15 cellular contexts compared by ENCODE assay signal in genomic region chr19:15701757-15702589, GRCh38. TPM values are rescaled to one million over a fixed set of nuclear protein-coding genes. Genes with fewer than 3 reads are reported as not detected.
DNase-seq lines count a peak whose midpoint lies in the region; ATAC-seq, FAIRE-seq and TF ChIP-seq lines count a peak whose summit lies in the region.
"Had no signal": no experiment of that assay in that cellular context is flagged by ENCODE, and none has a peak within 500 bp of the region (broad histone marks: within the 10 kb centered on the region; RNA-seq: fewer than 3 reads in every experiment).

No MANE protein-coding gene starts in this region.

- ATAC-seq in mucosa of descending colon (peak; percentile 96), GM18505 (IDR thresholded peaks at IDR 0.05; ENCODE audit: unreplicated experiment) (no peak), GM18870 (IDR thresholded peaks at IDR 0.05; ENCODE audit: unreplicated experiment) (no peak)
- ATAC-seq: activated T-cell treated with anti-CD3 and anti-CD28 coated beads, Interleukin-2, amount 50 U/mL, for 4 hours; GM12878 had no signal

- intact Hi-C loops in mucosa of descending colon (cut with DNase I, micrococcal nuclease) = no loop called here

- CTCF ChIA-PET in RWPE1 (lab: Yijun Ruan, JAX) = interaction anchor here (0.7 kb wide), 1 partner anchor 118 kb away, joined by 3 read pairs; no protein-coding TSS in a partner anchor

- no peak overlapping the region for H3K4me2 ChIP-seq in hepatocyte

- H4K20me1 ChIP-seq in hepatocyte (ENCODE audit: insufficient read depth, poor library complexity, severe bottlenecking) = no peaks in the 10 kb centered on the region

- DNase-seq in COLO668 (lab: John Stamatoyannopoulos, UW; ENCODE audit: unreplicated experiment) (peak; percentile 38), H54 (ENCODE audit: insufficient read length, low spot score) (no peak), RWPE1 (ENCODE audit: low spot score) (no peak), mucosa of descending colon (peak; percentile 53 to 70 (median 56)), hepatocyte (ENCODE audit: low spot score) (no peak)
- DNase-seq: activated T-cell treated with anti-CD3 and anti-CD28 coated beads, Interleukin-2, amount 50 U/mL, for 4 hours; mesenchymal stem cell had no signal

- H3K36me3 ChIP-seq in mucosa of descending colon (ENCODE audit: low read depth) (no peaks in the 10 kb centered on the region), hepatocyte (replicated peaks; ENCODE audit: insufficient read depth, low read depth) (no peaks in the 10 kb centered on the region)
- H3K36me3 ChIP-seq: right atrium auricular region had no signal

- peak overlapping the region; percentile 60 for H3K27ac ChIP-seq in RWPE1
- H3K27ac ChIP-seq in hepatocyte = no peak overlapping the region
- H3K27ac ChIP-seq: gastroesophageal sphincter, right atrium auricular region had no signal

- no peaks in the 10 kb centered on the region for H3K9me3 ChIP-seq in mucosa of descending colon
- no peaks in the 10 kb centered on the region for H3K9me3 ChIP-seq in hepatocyte (ENCODE audit: low read depth)

- TF ChIP-seq POLR2A in H54 (IDR thresholded peaks at IDR 0.05; ENCODE audit: low read depth, low read length) (no peak), GM18505 (IDR thresholded peaks at IDR 0.05; ENCODE audit: borderline replicate concordance, extremely low read depth, insufficient read depth, insufficient read length) (no peak)

- peaks cover 15% of the 10 kb centered on the region for H3K4me1 ChIP-seq in mucosa of descending colon (ENCODE audit: low read depth)
- no peaks in the 10 kb centered on the region for H3K4me1 ChIP-seq in hepatocyte (ENCODE audit: insufficient read depth)

- H3K79me2 ChIP-seq in hepatocyte = no peaks in the 10 kb centered on the region

- WGBS in hepatocyte (ENCODE audit: low lambda C conversion rate, missing lambda C conversion rate) = 54% methylated on average over 5 of the region's 5 CpGs

- POLR2A ChIA-PET in RWPE1 (lab: Yijun Ruan, JAX; ENCODE audit: low non-redundant PET) = no interaction called here

- H3K27me3 ChIP-seq in hepatocyte = no peaks in the 10 kb centered on the region
- H3K27me3 ChIP-seq: right atrium auricular region had no signal

- FAIRE-seq in H54 (lab: Jason Lieb, UNC) = peak; percentile 80
- FAIRE-seq: endometrium, GM12878 had no signal

- TF ChIP-seq CTCF in RWPE1 (conservative IDR thresholded peaks at IDR 0.05; ENCODE audit: low read depth) (no peak), mucosa of descending colon (IDR thresholded peaks at IDR 0.05) (no peak), hepatocyte (IDR thresholded peaks at IDR 0.05; ENCODE audit: poor library complexity) (no peak)

- no peaks in the 10 kb centered on the region for H3K9me2 ChIP-seq in hepatocyte (replicated peaks; ENCODE audit: insufficient read depth)

- H3K4me3 ChIP-seq in mucosa of descending colon = no peak overlapping the region
- no peak overlapping the region for H3K4me3 ChIP-seq in hepatocyte
- H3K4me3 ChIP-seq: gastroesophageal sphincter, GM12878, right atrium auricular region had no signal

- no peak overlapping the region for H2AFZ ChIP-seq in hepatocyte

RNA-seq across cellular contexts. Expression of gene OR10H2, which starts 25.9 kb away (rescaled TPM):
- total RNA-seq in mucosa of descending colon = not detected
- total RNA-seq in hepatocyte = not detected in 2 replicates
- not detected in 2 replicates for polyA plus RNA-seq in hepatocyte
- total RNA-seq: activated T-cell treated with anti-CD3 and anti-CD28 coated beads, Interleukin-2, amount 50 U/mL, for 4 hours; gastroesophageal sphincter; GM12878; right atrium auricular region had no signal
- polyA plus RNA-seq: adipose tissue, BJ, GM12878 had no signal

RNA-seq across cellular contexts. Expression of gene CYP4F12, which starts 29.1 kb away (rescaled TPM):
- total RNA-seq in mucosa of descending colon (100 to 1,000 TPM in 1 of 3 donors, 10 to 100 TPM in 2; 62.8 to 179 (median 70.5) TPM), hepatocyte (2.3 and 3.1 TPM in 2 replicates)
- 3.1 and 3.8 TPM in 2 replicates for polyA plus RNA-seq in hepatocyte
- total RNA-seq: activated T-cell treated with anti-CD3 and anti-CD28 coated beads, Interleukin-2, amount 50 U/mL, for 4 hours; GM12878 had no signal
- polyA plus RNA-seq: BJ had no signal

RNA-seq across cellular contexts. Expression of gene OR10H3, which starts 35.8 kb away (rescaled TPM):
- total RNA-seq in mucosa of descending colon = not detected
- total RNA-seq in hepatocyte = not detected in 2 replicates
- polyA plus RNA-seq in hepatocyte = not detected in 2 replicates
- total RNA-seq: activated T-cell treated with anti-CD3 and anti-CD28 coated beads, Interleukin-2, amount 50 U/mL, for 4 hours; gastroesophageal sphincter; GM12878; right atrium auricular region had no signal
- polyA plus RNA-seq: adipose tissue, BJ, GM12878 had no signal

Comparison
In these comparisons a context has a peak if more than half of its experiments do, and no peak if none do; other contexts are left out.
1. DNase-seq: peak in COLO668 (single experiment) and mucosa of descending colon (3 of 3); none in H54 (single experiment), RWPE1 (single experiment) and hepatocyte (single experiment).
2. RNA of gene CYP4F12, which starts 29.1 kb away (total RNA-seq): 62.8 to 179 TPM in mucosa of descending colon; 2.3 to 3.1 TPM in hepatocyte; every median in the first group is over 10 times any median in the second.